ENCODE assay signal across 35 cellular contexts in genomic region chr1:97983132-97983531, GRCh38.
"Had no signal": no experiment of that assay in that cellular context is flagged by ENCODE, and none has a peak within 500 bp of the region (broad histone marks: within the 10 kb centered on the region; RNA-seq: fewer than 3 reads in every experiment).

No MANE protein-coding gene starts in this region.

- H3K27me3 Mint-ChIP-seq: activated B cell treated with CpG ODN at 0.5 μM for 24 hours; activated CD4-positive, alpha-beta memory T cell treated with anti-CD3 and anti-CD28 coated beads for 36 hours; activated CD8-positive, alpha-beta T cell treated with anti-CD3 and anti-CD28 coated beads for 36 hours; activated naive CD8-positive, alpha-beta T cell treated with anti-CD3 and anti-CD28 coated beads for 36 hours; activated T-helper 17 cell treated with anti-CD3 and anti-CD28 coated beads, Interleukin-2, amount 50 U/mL, for 72 hours had no signal

- ATAC-seq: activated CD8-positive, alpha-beta T cell treated with anti-CD3 and anti-CD28 coated beads for 36 hours; activated naive CD4-positive, alpha-beta T cell treated with anti-CD3 and anti-CD28 coated beads, Interleukin-2, amount 50 U/mL, for 72 hours; activated T-cell treated with anti-CD3 and anti-CD28 coated beads, Interleukin-2, amount 50 U/mL, for 4 hours; activated T-cell treated with anti-CD3 and anti-CD28 coated beads, Interleukin-2, amount 50 U/mL, for 72 hours; activated T-helper 17 cell treated with anti-CD3 and anti-CD28 coated beads, Interleukin-2, amount 50 U/mL, for 72 hours; body of pancreas had no signal

- H3K36me3 ChIP-seq: adrenal gland, brain microvascular endothelial cell, breast epithelium had no signal

- H3K9me3 ChIP-seq: adrenal gland, body of pancreas, breast epithelium had no signal

- H3K27ac ChIP-seq: adrenal gland, body of pancreas, brain microvascular endothelial cell, breast epithelium, VCaP had no signal

- H3K27me3 ChIP-seq: adrenal gland, body of pancreas, brain microvascular endothelial cell, breast epithelium had no signal

- H3K9me3 Mint-ChIP-seq: activated B cell treated with CpG ODN at 0.5 μM for 24 hours; activated CD4-positive, alpha-beta memory T cell treated with anti-CD3 and anti-CD28 coated beads for 36 hours; activated CD4-positive, alpha-beta T cell treated with anti-CD3 and anti-CD28 coated beads, Interleukin-2, amount 10 ng/mL, durations not matched to agents 24 days and 14 days; activated CD8-positive, alpha-beta T cell treated with anti-CD3 and anti-CD28 coated beads for 36 hours; activated naive CD4-positive, alpha-beta T cell treated with anti-CD3 and anti-CD28 coated beads for 36 hours; activated naive CD4-positive, alpha-beta T cell treated with anti-CD3 and anti-CD28 coated beads, Interleukin-2, amount 50 U/mL, for 72 hours; activated naive CD8-positive, alpha-beta T cell treated with anti-CD3 and anti-CD28 coated beads for 36 hours; activated T-cell treated with anti-CD3 and anti-CD28 coated beads, Interleukin-2, amount 50 U/mL, for 4 hours; activated T-cell treated with anti-CD3 and anti-CD28 coated beads, Interleukin-2, amount 50 U/mL, for 72 hours; activated T-helper 1 cell treated with anti-CD3 and anti-CD28 coated beads, Interleukin-12 subunit alpha, Interleukin-12 subunit beta, Interleukin-2, Interleukin-4 antibody, amounts not matched to agents 30 ng/mL and 10 ng/mL and 1 ng/mL, durations not matched to agents 14 hours and 24 hours and 36 hours; activated T-helper 17 cell treated with anti-CD3 and anti-CD28 coated beads, Interleukin-2, amount 50 U/mL, for 72 hours; T-helper 2 cell treated with Interferon-gamma antibody and Interleukin-4, amounts not matched to agents 5 μg/mL and 100 μg/mL, for 36 hours had no signal

- DNase-seq: activated B cell treated with CpG ODN at 0.5 μM for 24 hours; activated CD4-positive, alpha-beta memory T cell treated with anti-CD3 and anti-CD28 coated beads for 36 hours; activated CD4-positive, alpha-beta T cell treated with anti-CD3 and anti-CD28 coated beads for 4 hours; activated CD4-positive, alpha-beta T cell treated with anti-CD3 and anti-CD28 coated beads, Interleukin-2, amount 10 ng/mL, durations not matched to agents 24 days and 14 days; activated CD4-positive, alpha-beta T cell treated with anti-CD3 and anti-CD28 coated beads, Interleukin-2, amount 50 U/mL, for 1 hour; activated CD4-positive, alpha-beta T cell treated with anti-CD3 and anti-CD28 coated beads, Interleukin-2, amount 50 U/mL, for 4 hours; activated CD4-positive, CD25-positive, alpha-beta regulatory T cell treated with anti-CD3 and anti-CD28 coated beads, Interleukin-2, amount 50 U/mL, for 72 hours; activated CD8-positive, alpha-beta memory T cell treated with anti-CD3 and anti-CD28 coated beads, Interleukin-2, amount 50 U/mL, for 4 hours; activated CD8-positive, alpha-beta T cell treated with anti-CD3 and anti-CD28 coated beads for 36 hours; activated effector memory CD4-positive, alpha-beta T cell treated with anti-CD3 and anti-CD28 coated beads, Interleukin-2, amount 50 U/mL, for 16 hours; activated gamma-delta T cell treated with Interleukin-2 at 50 U/mL for 16 hours; activated naive CD4-positive, alpha-beta T cell; activated naive CD4-positive, alpha-beta T cell treated with anti-CD3 and anti-CD28 coated beads for 36 hours; activated naive CD4-positive, alpha-beta T cell treated with anti-CD3 and anti-CD28 coated beads, Interleukin-2, amount 50 U/mL, for 16 hours; activated naive CD8-positive, alpha-beta T cell treated with anti-CD3 and anti-CD28 coated beads for 36 hours; activated T-cell treated with anti-CD3 and anti-CD28 coated beads for 4 hours; activated T-cell treated with anti-CD3 and anti-CD28 coated beads, Interleukin-2, amount 50 U/mL, for 1 hour; activated T-cell treated with anti-CD3 and anti-CD28 coated beads, Interleukin-2, amount 50 U/mL, for 4 hours; activated T-cell treated with anti-CD3 and anti-CD28 coated beads, Interleukin-2, amount 50 U/mL, for 72 hours; adrenal gland; amniotic stem cell; body of pancreas; brain microvascular endothelial cell; central memory CD4-positive, alpha-beta T cell; T-helper 2 cell; T-helper 9 cell had no signal

- H3K27ac Mint-ChIP-seq: activated B cell treated with CpG ODN at 0.5 μM for 24 hours; activated CD4-positive, alpha-beta memory T cell treated with anti-CD3 and anti-CD28 coated beads for 36 hours; activated CD4-positive, alpha-beta T cell treated with anti-CD3 and anti-CD28 coated beads, Interleukin-2, amount 10 ng/mL, durations not matched to agents 24 days and 14 days; activated CD8-positive, alpha-beta T cell treated with anti-CD3 and anti-CD28 coated beads for 36 hours; activated naive CD4-positive, alpha-beta T cell treated with anti-CD3 and anti-CD28 coated beads for 36 hours; activated naive CD4-positive, alpha-beta T cell treated with anti-CD3 and anti-CD28 coated beads, Interleukin-2, amount 50 U/mL, for 72 hours; activated naive CD8-positive, alpha-beta T cell treated with anti-CD3 and anti-CD28 coated beads for 36 hours; activated T-cell treated with anti-CD3 and anti-CD28 coated beads, Interleukin-2, amount 50 U/mL, for 72 hours; activated T-helper 1 cell treated with anti-CD3 and anti-CD28 coated beads, Interleukin-12 subunit alpha, Interleukin-12 subunit beta, Interleukin-2, Interleukin-4 antibody, amounts not matched to agents 30 ng/mL and 10 ng/mL and 1 ng/mL, durations not matched to agents 14 hours and 24 hours and 36 hours; activated T-helper 17 cell treated with anti-CD3 and anti-CD28 coated beads, Interleukin-2, amount 50 U/mL, for 72 hours; T-helper 2 cell treated with Interferon-gamma antibody and Interleukin-4, amounts not matched to agents 5 μg/mL and 100 μg/mL, for 36 hours had no signal

- H3K4me1 Mint-ChIP-seq: activated B cell treated with CpG ODN at 0.5 μM for 24 hours; activated T-helper 17 cell treated with anti-CD3 and anti-CD28 coated beads, Interleukin-2, amount 50 U/mL, for 72 hours had no signal

- H3K4me3 Mint-ChIP-seq: activated B cell treated with CpG ODN at 0.5 μM for 24 hours; activated CD4-positive, alpha-beta memory T cell treated with anti-CD3 and anti-CD28 coated beads for 36 hours; activated CD4-positive, alpha-beta T cell treated with anti-CD3 and anti-CD28 coated beads, Interleukin-2, amount 10 ng/mL, durations not matched to agents 24 days and 14 days; activated CD8-positive, alpha-beta T cell treated with anti-CD3 and anti-CD28 coated beads for 36 hours; activated naive CD4-positive, alpha-beta T cell treated with anti-CD3 and anti-CD28 coated beads for 36 hours; activated naive CD8-positive, alpha-beta T cell treated with anti-CD3 and anti-CD28 coated beads for 36 hours; activated T-cell treated with anti-CD3 and anti-CD28 coated beads, Interleukin-2, amount 50 U/mL, for 4 hours; activated T-cell treated with anti-CD3 and anti-CD28 coated beads, Interleukin-2, amount 50 U/mL, for 72 hours; activated T-helper 1 cell treated with anti-CD3 and anti-CD28 coated beads, Interleukin-12 subunit alpha, Interleukin-12 subunit beta, Interleukin-2, Interleukin-4 antibody, amounts not matched to agents 30 ng/mL and 10 ng/mL and 1 ng/mL, durations not matched to agents 14 hours and 24 hours and 36 hours; activated T-helper 17 cell treated with anti-CD3 and anti-CD28 coated beads, Interleukin-2, amount 50 U/mL, for 72 hours; T-helper 2 cell treated with Interferon-gamma antibody and Interleukin-4, amounts not matched to agents 5 μg/mL and 100 μg/mL, for 36 hours had no signal

- H3K4me3 ChIP-seq: adrenal gland, body of pancreas, breast epithelium had no signal

- FAIRE-seq: astrocyte, colon, TTC549 had no signal

- H3K4me1 ChIP-seq: adrenal gland, body of pancreas, breast epithelium had no signal

- H3K36me3 Mint-ChIP-seq: activated CD4-positive, alpha-beta memory T cell treated with anti-CD3 and anti-CD28 coated beads for 36 hours; activated naive CD4-positive, alpha-beta T cell treated with anti-CD3 and anti-CD28 coated beads, Interleukin-2, amount 50 U/mL, for 72 hours; activated naive CD8-positive, alpha-beta T cell treated with anti-CD3 and anti-CD28 coated beads for 36 hours had no signal
